In the genomic region with DNA sequence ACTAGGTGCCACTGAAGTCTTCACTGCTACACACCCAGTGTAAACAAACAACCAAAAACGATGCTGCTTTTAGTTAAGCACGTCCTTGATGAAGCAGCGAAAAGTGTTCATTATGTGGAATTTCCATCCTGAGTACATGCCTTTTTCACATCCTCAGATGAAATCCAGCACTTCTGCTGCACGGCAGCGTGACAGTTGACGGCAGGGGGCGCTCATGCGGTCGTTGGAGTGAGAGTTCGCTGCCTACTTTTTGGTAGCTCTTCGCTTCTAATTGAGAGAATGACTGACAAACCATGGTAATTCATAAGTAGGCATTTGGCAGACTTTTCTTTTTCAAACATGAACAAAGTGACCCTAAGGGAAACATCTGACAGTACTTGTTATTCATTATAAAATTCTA, we compare ENCODE assay signal across 8 cellular contexts. TPM values are rescaled to one million over a fixed set of nuclear protein-coding genes. Genes with fewer than 3 reads are reported as not detected.
DNase-seq lines count a peak whose midpoint lies in the region; ATAC-seq, FAIRE-seq and TF ChIP-seq lines count a peak whose summit lies in the region.

No MANE protein-coding gene starts in this region.

- CTCF ChIA-PET in GM10248 (lab: Yijun Ruan, JAX) (interaction anchor here (0.8 to 1.9 kb wide), 6 partner anchors 9 to 1126 kb away, joined by 3 to 8 read pairs (median 4); a partner anchor contains a TSS), K562 (lab: Yijun Ruan, JAX; ENCODE audit: low intra/inter-chr PET ratio) (no interaction called here)

- dilution Hi-C loops in keratinocyte (cut with MboI; ENCODE audit: extremely low pct_ligation_motif_present, low sequenced_read_pairs): no loop called here

- intact Hi-C loops in K562 (cut with micrococcal nuclease): no loop called here

- no peak overlapping the region for H2AFZ ChIP-seq in K562 (ENCODE audit: low read depth, low read length)
- H2AFZ ChIP-seq in keratinocyte (ENCODE audit: control insufficient read depth, low read length): no peak overlapping the region

- no peak for FAIRE-seq in K562 (lab: Jason Lieb, UNC)
- FAIRE-seq in keratinocyte (lab: Jason Lieb, UNC): peak; percentile 76

- DNase-seq in GM10248 (ENCODE audit: extremely low spot score) (no peak), NCI-H748 treated with DMSO at 0.1 percent for 48 hours (lab: John Stamatoyannopoulos, UW) (peak; percentile 6), K562 (ENCODE audit: extremely low read depth in 1 of 4, low spot score in 3 of 4) (peak; percentile 2 to 21 (median 8)), keratinocyte (ENCODE audit: low read depth, low spot score) (no peak)
- DNase-seq in stimulated activated naive CD8-positive, alpha-beta T cell treated with anti-CD3 and anti-CD28 coated beads, Interleukin-15, Interleukin-2, amounts not matched to agents 100 U/mL and 50 U/mL, for 24 hours: peak; percentile 43

- H3K4me1 ChIP-seq in K562 (replicated peaks in 1 of 2; ENCODE audit: control insufficient read depth in 2 of 2, insufficient read depth in 2 of 2, low read length in 2 of 2): no peaks in the 10 kb centered on the region
- no peaks in the 10 kb centered on the region for H3K4me1 ChIP-seq in keratinocyte (ENCODE audit: control insufficient read depth, extremely low read depth, insufficient read depth, low read length)

- 0% methylated on average over 10 of the region's 11 CpGs for WGBS in K562 (ENCODE audit: insufficient coverage, low coverage, missing lambda C conversion rate)

- no peak for TF ChIP-seq EP300 in K562 (IDR thresholded peaks at IDR 0.05; ENCODE audit: low read length)

- H3K4me3 ChIP-seq in K562: no peak overlapping the region
- no peak overlapping the region for H3K4me3 ChIP-seq in keratinocyte (ENCODE audit: control insufficient read depth in 2 of 3, extremely low read depth in 1 of 3, insufficient read depth in 2 of 3, low read depth in 1 of 3, low read length in 3 of 3)

- peak in 1 of 2 experiments; percentile 23; a peak in 2 of 4 replicates for TF ChIP-seq RAD21 in K562 (CRISPR knock-in tag; conservative IDR thresholded peaks at IDR 0.05 in 1 of 2, IDR thresholded peaks at IDR 0.05 in 1 of 2)

- H3K9ac ChIP-seq in K562 (ENCODE audit: insufficient read depth in 1 of 2, low read depth in 2 of 2, low read length in 2 of 2) (no peak overlapping the region), keratinocyte (ENCODE audit: control insufficient read depth, extremely low read depth, insufficient read depth, low read length) (no peak overlapping the region)

- H3K9me1 ChIP-seq in K562 (ENCODE audit: control insufficient read depth, insufficient read depth, low read length) (no peaks in the 10 kb centered on the region), keratinocyte (ENCODE audit: control insufficient read depth, extremely low read depth, insufficient read depth, low read length) (no peaks in the 10 kb centered on the region)

- no TSS peak for BruUV-seq in K562 (replicated peaks; lab: Mats Ljungman, UMichigan)

- no peak for TF ChIP-seq POLR2A in K562 (conservative IDR thresholded peaks at IDR 0.05)

- no peaks in the 10 kb centered on the region for H3K9me3 ChIP-seq in K562 (replicated peaks; ENCODE audit: control insufficient read depth, insufficient read depth, low read depth, low read length)
- H3K9me3 ChIP-seq in keratinocyte (ENCODE audit: control insufficient read depth, low read depth, low read length): no peaks in the 10 kb centered on the region

- POLR2A ChIA-PET in GM10248 (lab: Yijun Ruan, JAX) (no interaction called here), K562 (lab: Yijun Ruan, JAX) (no interaction called here)

- H3K27ac ChIP-seq in K562 (ENCODE audit: extremely low read depth, low read depth, low read length) (no peak overlapping the region), keratinocyte (ENCODE audit: control insufficient read depth, insufficient read depth, low read length) (no peak overlapping the region)

- no peaks in the 10 kb centered on the region for H3K36me3 ChIP-seq in K562 (ENCODE audit: control insufficient read depth, insufficient read depth, low read length)
- H3K36me3 ChIP-seq in keratinocyte (ENCODE audit: control insufficient read depth in 2 of 2, extremely low read depth in 1 of 2, insufficient read depth in 2 of 2, low read length in 2 of 2): no peaks in the 10 kb centered on the region

- H4K20me1 ChIP-seq in K562 (replicated peaks; ENCODE audit: control insufficient read depth, insufficient read depth, low read length): no peaks in the 10 kb centered on the region
- no peaks in the 10 kb centered on the region for H4K20me1 ChIP-seq in keratinocyte (ENCODE audit: control insufficient read depth, extremely low read depth, insufficient read depth, low read length)

- H3K27me3 ChIP-seq in K562 (ENCODE audit: control insufficient read depth in 2 of 2, insufficient read depth in 2 of 2, low read length in 2 of 2) (no peaks in the 10 kb centered on the region), keratinocyte (ENCODE audit: control insufficient read depth, extremely low read depth, insufficient read depth, low read length) (no peaks in the 10 kb centered on the region)

- in situ Hi-C loops in K562 (cut with MboI): no loop called here

- ATAC-seq in K562 (no peak), GM18520 (IDR thresholded peaks at IDR 0.05; ENCODE audit: unreplicated experiment) (no peak), HG03095 (IDR thresholded peaks at IDR 0.05; ENCODE audit: unreplicated experiment) (no peak), HG02970 (IDR thresholded peaks at IDR 0.05; ENCODE audit: low FRiP score, unreplicated experiment) (no peak)
- no peak for ATAC-seq in stimulated activated naive CD8-positive, alpha-beta T cell treated with anti-CD3 and anti-CD28 coated beads, Interleukin-15, Interleukin-2, amounts not matched to agents 100 U/mL and 50 U/mL, for 24 hours

- H3K79me2 ChIP-seq in K562 (ENCODE audit: control insufficient read depth, insufficient read depth, low read length) (no peaks in the 10 kb centered on the region), keratinocyte (ENCODE audit: control insufficient read depth, insufficient read depth, low read length) (no peaks in the 10 kb centered on the region)

- TF ChIP-seq CTCF in GM10248 (IDR thresholded peaks at IDR 0.05; ENCODE audit: control extremely low read depth, extremely low read depth, low read depth, missing control alignments): peak; percentile 42
- peak in 2 of 3 experiments; percentile 31 to 52; a peak in 3 of 6 replicates for TF ChIP-seq CTCF in K562 (IDR thresholded peaks at IDR 0.05 in 2 of 3, conservative IDR thresholded peaks at IDR 0.05 in 1 of 3; ENCODE audit: insufficient read depth in 2 of 3, low read depth in 1 of 3, low read length in 3 of 3)
- peak; percentile 62 to 78 (median 73) for TF ChIP-seq CTCF in keratinocyte (optimal IDR thresholded peaks at IDR 0.05 in 1 of 3, IDR thresholded peaks at IDR 0.05 in 1 of 3, conservative IDR thresholded peaks at IDR 0.05 in 1 of 3; ENCODE audit: extremely low read depth in 1 of 3, insufficient read depth in 2 of 3, low read length in 3 of 3)

- H3K4me2 ChIP-seq in K562 (ENCODE audit: insufficient read depth, low read length) (no peak overlapping the region), keratinocyte (ENCODE audit: control insufficient read depth, extremely low read depth, insufficient read depth, low read depth, low read length) (peak overlapping the region; percentile 14)

TF ChIP-seq in K562, 482 proteins besides CTCF, POLR2A, EP300 and RAD21:
- TF ChIP-seq, protein P1, sequence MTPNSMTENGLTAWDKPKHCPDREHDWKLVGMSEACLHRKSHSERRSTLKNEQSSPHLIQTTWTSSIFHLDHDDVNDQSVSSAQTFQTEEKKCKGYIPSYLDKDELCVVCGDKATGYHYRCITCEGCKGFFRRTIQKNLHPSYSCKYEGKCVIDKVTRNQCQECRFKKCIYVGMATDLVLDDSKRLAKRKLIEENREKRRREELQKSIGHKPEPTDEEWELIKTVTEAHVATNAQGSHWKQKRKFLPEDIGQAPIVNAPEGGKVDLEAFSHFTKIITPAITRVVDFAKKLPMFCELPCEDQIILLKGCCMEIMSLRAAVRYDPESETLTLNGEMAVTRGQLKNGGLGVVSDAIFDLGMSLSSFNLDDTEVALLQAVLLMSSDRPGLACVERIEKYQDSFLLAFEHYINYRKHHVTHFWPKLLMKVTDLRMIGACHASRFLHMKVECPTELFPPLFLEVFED (CRISPR knock-in tag; conservative IDR thresholded peaks at IDR 0.05): no peak
- 0 out of 2 replicates have a peak, but pooled peaks have one; percentile 8 for TF ChIP-seq SMC3 (conservative IDR thresholded peaks at IDR 0.05; ENCODE audit: insufficient read depth, low read depth, low read length)

RNA-seq across cellular contexts. Expression of a gene that starts 55.2 kb away (rescaled TPM):
- not detected in 2 replicates for total RNA-seq in K562 (2011; cell fraction: chromatin; rRNA removed; ENCODE audit: low replicate concordance)
- total RNA-seq in K562 (2011; cell fraction: nucleolus; rRNA removed): not detected in 2 replicates
- total RNA-seq in K562 (2011; cell fraction: nucleoplasm; rRNA removed): not detected in 2 replicates
- total RNA-seq in K562 (2014; rRNA removed) (not detected in 2 replicates), K562 (2014; rRNA removed; fragmentation: Illumina TruSeq; extraction: Trizol) (not detected in 2 replicates), K562 (2015; rRNA removed; fragmentation: Illumina TruSeq; extraction: Trizol) (not detected in 2 replicates), K562 (2021) (not detected in 2 replicates)
- polyA plus RNA-seq in K562 (2011; rRNA removed) (not detected in 2 replicates), K562 (2014; fragmentation: Illumina TruSeq; extraction: Trizol) (not detected in 2 replicates), K562 (2014; fragmentation: Nextera tagmentation; extraction: Ambion mirVana) (not detected), K562 (2014; rRNA removed) (not detected in 2 replicates), keratinocyte (not detected in 3 replicates)
- polyA plus RNA-seq in K562 (2011; cell fraction: cytosol; rRNA removed): not detected in 2 replicates
- not detected in 2 replicates for polyA plus RNA-seq in K562 (2011; cell fraction: nucleus; rRNA removed)
- not detected in 2 replicates for polyA plus RNA-seq in K562 (2012)
- polyA minus RNA-seq in K562 (2011; rRNA and poly(A)+ RNA removed): not detected in 2 replicates
- polyA minus RNA-seq in K562 (2011; cell fraction: cytosol; rRNA and poly(A)+ RNA removed): not detected in 2 replicates
- polyA minus RNA-seq in K562 (2011; cell fraction: nucleus; rRNA and poly(A)+ RNA removed): not detected in 2 replicates
- polyA plus RNA-seq in keratinocyte (2011; ENCODE audit: low read depth): not detected
- not detected in 2 replicates for polyA plus RNA-seq in keratinocyte (2011; cell fraction: cytosol; rRNA removed)
- not detected in 2 replicates for polyA plus RNA-seq in keratinocyte (2011; cell fraction: nucleus; rRNA removed)
- not detected in 2 replicates for polyA plus RNA-seq in keratinocyte (2012; ENCODE audit: low replicate concordance)
- polyA minus RNA-seq in keratinocyte: not detected in 3 replicates
- polyA minus RNA-seq in keratinocyte (2011; cell fraction: cytosol; rRNA and poly(A)+ RNA removed): not detected
- not detected in 2 replicates for polyA minus RNA-seq in keratinocyte (2011; cell fraction: nucleus; rRNA and poly(A)+ RNA removed)

Comparison
In these comparisons a context has a peak if more than half of its experiments do, and no peak if none do; other contexts are left out.
1. DNase-seq: peak in NCI-H748 treated with DMSO at 0.1 percent for 48 hours (single experiment), K562 (4 of 4) and stimulated activated naive CD8-positive, alpha-beta T cell treated with anti-CD3 and anti-CD28 coated beads, Interleukin-15, Interleukin-2, amounts not matched to agents 100 U/mL and 50 U/mL, for 24 hours (single experiment); none in GM10248 (single experiment) and keratinocyte (single experiment).
2. Peak in every context shown above with its lines, with median percentiles within 50 percentile points of each other: CTCF ChIP-seq.